8 cellular contexts compared by ENCODE assay signal in genomic region chr1:153944822-153945117, GRCh38. TPM values are rescaled to one million over a fixed set of nuclear protein-coding genes. Genes with fewer than 3 reads are reported as not detected.
DNase-seq lines count a peak whose midpoint lies in the region; ATAC-seq and TF ChIP-seq lines count a peak whose summit lies in the region.

No MANE protein-coding gene starts in this region.

- H3K4ac ChIP-seq in neuronal stem cell (ENCODE audit: low read length), result no peak overlapping the region

- peak overlapping the region; percentile 90 for H3K27ac ChIP-seq in cardiac muscle cell
- H3K27ac ChIP-seq in angular gyrus (ENCODE audit: low read depth, low read length), result peak overlapping the region; percentile 92
- H3K27ac ChIP-seq in upper lobe of left lung, result peak overlapping the region; percentile 98 to 100 (median 98)
- H3K27ac ChIP-seq in neuronal stem cell (replicated peaks; ENCODE audit: low read length), result no peak overlapping the region

- no peak for ATAC-seq in Right ventricle myocardium superior (ENCODE audit: poor library complexity)
- no peak for ATAC-seq in upper lobe of left lung (ENCODE audit: low FRiP score in 2 of 2)

- H4K91ac ChIP-seq in neuronal stem cell (ENCODE audit: low read depth, low read length, poor library complexity), result no peak overlapping the region

- H3K79me1 ChIP-seq in neuronal stem cell (ENCODE audit: low read depth, low read length), result peaks cover 4% of the 10 kb centered on the region

- H2BK12ac ChIP-seq in neuronal stem cell (ENCODE audit: low read length), result no peak overlapping the region

- no peak overlapping the region for H3K14ac ChIP-seq in neuronal stem cell (ENCODE audit: low read length)

- no peak overlapping the region for H2AK5ac ChIP-seq in neuronal stem cell (ENCODE audit: low read depth, low read length)

- H3K18ac ChIP-seq in neuronal stem cell (ENCODE audit: low read length), result no peak overlapping the region

- no peaks in the 10 kb centered on the region for H3K27me3 ChIP-seq in cardiac muscle cell
- H3K27me3 ChIP-seq in upper lobe of left lung, result no peaks in the 10 kb centered on the region
- peaks cover 0 to 3% (median 0%) of the 10 kb centered on the region in 3 experiments for H3K27me3 ChIP-seq in neuronal stem cell (ENCODE audit: control insufficient read depth in 3 of 3, insufficient read depth in 3 of 3, low read depth in 1 of 3, low read length in 3 of 3)

- no peak overlapping the region for H2BK5ac ChIP-seq in neuronal stem cell (ENCODE audit: low read length)

- H2AFZ ChIP-seq in neuronal stem cell (ENCODE audit: low read length), result no peak overlapping the region

- no peaks in the 10 kb centered on the region for H3K27me3 Mint-ChIP-seq in mesothelial cell of epicardium (ENCODE audit: low read depth)

- H3K4me3 ChIP-seq in cardiac muscle cell (peak overlapping the region; percentile 99), upper lobe of left lung (peak overlapping the region in 3 of 4 donors; percentile 97 to 99 (median 98)), neuronal stem cell (ENCODE audit: low read length in 2 of 2) (peak overlapping the region in 1 of 2 donors; percentile 89)

- H2BK120ac ChIP-seq in neuronal stem cell (ENCODE audit: low read depth, low read length), result no peak overlapping the region

- peaks cover 13% of the 10 kb centered on the region for H3K4me1 Mint-ChIP-seq in mesothelial cell of epicardium

- no peak for TF ChIP-seq EP300 in upper lobe of left lung (IDR thresholded peaks at IDR 0.05)

- H3K36me3 ChIP-seq in cardiac muscle cell (peaks cover 26% of the 10 kb centered on the region), upper lobe of left lung (peaks cover 10 to 68% (median 49%) of the 10 kb centered on the region in 4 donors), neuronal stem cell (replicated peaks in 1 of 2; ENCODE audit: control insufficient read depth in 2 of 2, insufficient read depth in 2 of 2, low read length in 2 of 2) (peaks cover 10 to 77% of the 10 kb centered on the region in 2 donors)

- 28 to 49% methylated on average over 3 of the region's 3 CpGs for WGBS in upper lobe of left lung, 2 donors
- WGBS in neuronal stem cell (ENCODE audit: extremely low coverage in 2 of 2, insufficient read length in 2 of 2, insufficient replicate concordance in 1 of 2), 2 donors, result no CpG with 5 or more reads among the region's 3 CpGs

- no peaks in the 10 kb centered on the region for H3K9me3 Mint-ChIP-seq in mesothelial cell of epicardium

- no peak overlapping the region for H4K8ac ChIP-seq in neuronal stem cell (ENCODE audit: low read depth, low read length)

- H3K9me3 ChIP-seq in cardiac muscle cell (ENCODE audit: low read depth), result no peaks in the 10 kb centered on the region
- no peaks in the 10 kb centered on the region for H3K9me3 ChIP-seq in upper lobe of left lung
- no peaks in the 10 kb centered on the region for H3K9me3 ChIP-seq in neuronal stem cell (replicated peaks in 1 of 2; ENCODE audit: control insufficient read depth in 2 of 2, insufficient read depth in 1 of 2, low read depth in 1 of 2, low read length in 2 of 2)

- peak overlapping the region; percentile 78 for H3K4me3 Mint-ChIP-seq in mesothelial cell of epicardium

- peaks cover 7% of the 10 kb centered on the region for H3K36me3 Mint-ChIP-seq in mesothelial cell of epicardium

- H3K23ac ChIP-seq in neuronal stem cell (ENCODE audit: low read depth, low read length, poor library complexity), result no peak overlapping the region

- H3K27ac Mint-ChIP-seq in mesothelial cell of epicardium, result no peak overlapping the region

- TF ChIP-seq CTCF in cardiac muscle cell (IDR thresholded peaks at IDR 0.05; ENCODE audit: low read depth, low read length), result no peak
- no peak for TF ChIP-seq CTCF in mesothelial cell of epicardium (IDR thresholded peaks at IDR 0.05; ENCODE audit: unreplicated experiment)
- no peak for TF ChIP-seq CTCF in upper lobe of left lung (IDR thresholded peaks at IDR 0.05)

- peaks cover 5% of the 10 kb centered on the region for H3K4me1 ChIP-seq in cardiac muscle cell (ENCODE audit: low read depth)
- peaks cover 22 to 31% (median 28%) of the 10 kb centered on the region in 4 donors for H3K4me1 ChIP-seq in upper lobe of left lung
- peaks cover 7 to 13% of the 10 kb centered on the region in 2 donors for H3K4me1 ChIP-seq in neuronal stem cell (ENCODE audit: control insufficient read depth in 2 of 2, insufficient read depth in 1 of 2, low read depth in 1 of 2, low read length in 2 of 2)

- H3K4me2 ChIP-seq in neuronal stem cell (ENCODE audit: insufficient read depth, low read length, poor library complexity, severe bottlenecking), result no peak overlapping the region

- intact Hi-C loops in Right ventricle myocardium superior (cut with DNase I), result loop anchor here (5.0 kb wide), 1 partner anchor 147 kb away; no protein-coding TSS in a partner anchor

- H3K9ac ChIP-seq in neuronal stem cell (ENCODE audit: low read depth, low read length, poor library complexity), result no peak overlapping the region

- TF ChIP-seq POLR2A in upper lobe of left lung (IDR thresholded peaks at IDR 0.05), result no peak

- H2BK15ac ChIP-seq in neuronal stem cell (ENCODE audit: low read length), result no peak overlapping the region

- no peak for DNase-seq in cardiac muscle cell (ENCODE audit: low read depth in 1 of 2, low spot score in 1 of 2)
- DNase-seq in Right ventricle myocardium superior, result no peak
- DNase-seq in mesothelial cell of epicardium (ENCODE audit: low spot score in 2 of 2, unreplicated experiment in 2 of 2), result no peak
- no peak for DNase-seq in upper lobe of left lung
- no peak for DNase-seq in NCI-H510A treated with DMSO at 0.1 percent for 48 hours (lab: John Stamatoyannopoulos, UW)
- no peak for DNase-seq in neuronal stem cell (ENCODE audit: low spot score)
- no peak for DNase-seq in T-helper 9 cell

RNA-seq across cellular contexts. Expression of gene DENND4B, which starts 1.7 kb away (rescaled TPM):
- total RNA-seq in cardiac muscle cell (31.3 and 42.3 TPM in 2 replicates), Right ventricle myocardium superior (45.5 TPM), mesothelial cell of epicardium (57.3 to 63.1 TPM (median 58.0 TPM) in 3 replicates), upper lobe of left lung (100 to 1,000 TPM in 4 of 6 donors, 10 to 100 TPM in 2; 43.3 to 151 (median 103) TPM)
- polyA plus RNA-seq in cardiac muscle cell, result 48.1 and 61.2 TPM in 2 replicates
- polyA plus RNA-seq in neuronal stem cell (2013, experiment 1 of 2), result 10.8 TPM
- polyA plus RNA-seq in neuronal stem cell (2013, experiment 2 of 2), result 10.8 TPM

RNA-seq across cellular contexts. Expression of gene CRTC2, which starts 13.6 kb away (rescaled TPM):
- total RNA-seq in cardiac muscle cell (11.9 and 17.9 TPM in 2 replicates), Right ventricle myocardium superior (20.8 TPM), mesothelial cell of epicardium (45.5 to 47.1 TPM (median 45.9 TPM) in 3 replicates), upper lobe of left lung (10 to 100 TPM; 19.4 to 93.2 (median 37.6) TPM)
- polyA plus RNA-seq in cardiac muscle cell, result 24.8 and 34.4 TPM in 2 replicates
- polyA plus RNA-seq in neuronal stem cell (2013, experiment 1 of 2), result 22.5 TPM
- 21.8 TPM for polyA plus RNA-seq in neuronal stem cell (2013, experiment 2 of 2)

RNA-seq across cellular contexts. Expression of gene SLC39A1, which starts 18.6 kb away (rescaled TPM):
- total RNA-seq in cardiac muscle cell (75.8 and 83.4 TPM in 2 replicates), Right ventricle myocardium superior (46.9 TPM), mesothelial cell of epicardium (73.3 to 76.3 TPM (median 73.9 TPM) in 3 replicates), upper lobe of left lung (100 to 1,000 TPM in 3 of 6 donors, 10 to 100 TPM in 3; 41.9 to 145 (median 102) TPM)
- polyA plus RNA-seq in cardiac muscle cell, result 71.2 and 72.6 TPM in 2 replicates
- 83.0 TPM for polyA plus RNA-seq in neuronal stem cell (2013, experiment 1 of 2)
- 80.7 TPM for polyA plus RNA-seq in neuronal stem cell (2013, experiment 2 of 2)

RNA-seq across cellular contexts. Expression of gene GATAD2B, which starts 22.0 kb away (rescaled TPM):
- total RNA-seq in cardiac muscle cell (10.8 and 19.6 TPM in 2 replicates), Right ventricle myocardium superior (30.1 TPM), mesothelial cell of epicardium (77.2 to 83.3 TPM (median 77.3 TPM) in 3 replicates), upper lobe of left lung (10 to 100 TPM; 16.0 to 50.3 (median 37.8) TPM)
- polyA plus RNA-seq in cardiac muscle cell, result 8.1 and 11.8 TPM in 2 replicates
- 26.6 TPM for polyA plus RNA-seq in neuronal stem cell (2013, experiment 1 of 2)
- 27.7 TPM for polyA plus RNA-seq in neuronal stem cell (2013, experiment 2 of 2)

RNA-seq across cellular contexts. Expression of gene CREB3L4, which starts 22.9 kb away (rescaled TPM):
- total RNA-seq in cardiac muscle cell (34.0 and 49.5 TPM in 2 replicates), Right ventricle myocardium superior (4.1 TPM), mesothelial cell of epicardium (29.9 to 33.1 TPM (median 31.1 TPM) in 3 replicates), upper lobe of left lung (10 to 100 TPM in 3 of 6 donors, 1 to 10 TPM in 3; 4.7 to 17.4 (median 9.4) TPM)
- polyA plus RNA-seq in cardiac muscle cell, result 25.3 and 31.5 TPM in 2 replicates
- 14.4 TPM for polyA plus RNA-seq in neuronal stem cell (2013, experiment 1 of 2)
- polyA plus RNA-seq in neuronal stem cell (2013, experiment 2 of 2), result 14.5 TPM
